19 cellular contexts compared by ENCODE assay signal in genomic region chr20:3904857-3905256, GRCh38. TPM values are rescaled to one million over a fixed set of nuclear protein-coding genes. Genes with fewer than 3 reads are reported as not detected.
DNase-seq lines count a peak whose midpoint lies in the region; ATAC-seq and TF ChIP-seq lines count a peak whose summit lies in the region.
"Had no signal": no experiment of that assay in that cellular context is flagged by ENCODE, and none has a peak within 500 bp of the region (broad histone marks: within the 10 kb centered on the region; RNA-seq: fewer than 3 reads in every experiment).

No MANE protein-coding gene starts in this region.

- no peak for TF ChIP-seq CTCF in CD14-positive monocyte (IDR thresholded peaks at IDR 0.05)
- TF ChIP-seq CTCF in CD8-positive, alpha-beta T cell (IDR thresholded peaks at IDR 0.05), result no peak

- no peak for DNase-seq in CD14-positive monocyte (ENCODE audit: low spot score)
- no peak for DNase-seq in CD8-positive, alpha-beta T cell
- DNase-seq in activated T-helper 2 cell treated with anti-CD3 and anti-CD28 coated beads, Interferon-gamma antibody, Interleukin-2, Interleukin-4, amounts not matched to agents 10 μg/mL and 5 μg/mL and 100 μg/mL, durations not matched to agents 14 hours and 24 hours and 36 hours (ENCODE audit: low spot score), result no peak
- no peak for DNase-seq in naive thymus-derived CD4-positive, alpha-beta T cell
- DNase-seq in CD1c-positive myeloid dendritic cell (ENCODE audit: extremely low spot score), result no peak
- DNase-seq in occipital lobe (lab: John Stamatoyannopoulos, UW), result no peak
- DNase-seq: activated gamma-delta T cell; cortex of kidney; DMS79; KG1; NCI-H69; posterior cingulate gyrus; stimulated activated CD4-positive, alpha-beta T cell treated with anti-CD3 and anti-CD28 coated beads, Interleukin-4, amount 100 ng/mL, for 24 hours had no signal

- no peak overlapping the region for H3K27ac ChIP-seq in CD8-positive, alpha-beta T cell (ENCODE audit: low read depth, low read length)
- H3K27ac ChIP-seq in naive thymus-derived CD4-positive, alpha-beta T cell (ENCODE audit: low read depth, low read length), result no peak overlapping the region
- H3K27ac ChIP-seq: BLaER1, epithelial cell of prostate had no signal

- H3K27me3 ChIP-seq in CD8-positive, alpha-beta T cell (ENCODE audit: insufficient read depth, low read length), result no peaks in the 10 kb centered on the region
- H3K27me3 ChIP-seq in naive thymus-derived CD4-positive, alpha-beta T cell (ENCODE audit: control insufficient read depth in 2 of 2, insufficient read depth in 2 of 2, low read length in 2 of 2), result no peaks in the 10 kb centered on the region
- H3K27me3 ChIP-seq: BLaER1 had no signal

- peaks cover 8% of the 10 kb centered on the region for H3K36me3 ChIP-seq in CD8-positive, alpha-beta T cell (ENCODE audit: insufficient read depth, low read length)
- peaks cover 0 to 21% (median 2%) of the 10 kb centered on the region in 3 experiments for H3K36me3 ChIP-seq in naive thymus-derived CD4-positive, alpha-beta T cell (ENCODE audit: control insufficient read depth in 2 of 3, insufficient read depth in 3 of 3, low read length in 3 of 3)

- CTCF ChIA-PET in CD8-positive, alpha-beta T cell (lab: Charles Lee), result interaction anchor here (1.6 kb wide), 1 partner anchor 50 kb away, joined by 7 read pairs; no protein-coding TSS in a partner anchor
- CTCF ChIA-PET in naive thymus-derived CD4-positive, alpha-beta T cell (lab: Charles Lee), result interaction anchor here (0.5 kb wide), 1 partner anchor 133 kb away, joined by 4 read pairs; no protein-coding TSS in a partner anchor

- no peaks in the 10 kb centered on the region for H3K9me3 Mint-ChIP-seq in CD14-positive monocyte
- H3K9me3 Mint-ChIP-seq in CD8-positive, alpha-beta T cell, result no peaks in the 10 kb centered on the region
- H3K9me3 Mint-ChIP-seq in activated T-helper 2 cell treated with anti-CD3 and anti-CD28 coated beads, Interferon-gamma antibody, Interleukin-2, Interleukin-4, amounts not matched to agents 10 μg/mL and 5 μg/mL and 100 μg/mL, durations not matched to agents 14 hours and 24 hours and 36 hours, result no peaks in the 10 kb centered on the region
- H3K9me3 Mint-ChIP-seq in naive thymus-derived CD4-positive, alpha-beta T cell, result peaks cover 0 to under 1% (median 0%) of the 10 kb centered on the region in 11 donors

- no peak overlapping the region for H3K4me3 ChIP-seq in CD8-positive, alpha-beta T cell (ENCODE audit: low read depth, low read length)
- no peak overlapping the region for H3K4me3 ChIP-seq in naive thymus-derived CD4-positive, alpha-beta T cell (ENCODE audit: low read length)
- H3K4me3 ChIP-seq: BLaER1, HAP-1, thoracic aorta had no signal

- intact Hi-C loops in CD14-positive monocyte (cut with micrococcal nuclease), result loop anchor here in 1 of 2 donors (5.0 kb wide), 1 partner anchor 182 kb away; no protein-coding TSS in a partner anchor
- intact Hi-C loops in CD8-positive, alpha-beta T cell (cut with DNase I, micrococcal nuclease), result loop anchor here in 1 of 2 experiments (10.0 kb wide), 1 partner anchor 50 kb away; no protein-coding TSS in a partner anchor
- intact Hi-C loops in activated T-helper 2 cell treated with anti-CD3 and anti-CD28 coated beads, Interferon-gamma antibody, Interleukin-2, Interleukin-4, amounts not matched to agents 10 μg/mL and 5 μg/mL and 100 μg/mL, durations not matched to agents 14 hours and 24 hours and 36 hours (cut with micrococcal nuclease), result no loop called here
- intact Hi-C loops in naive thymus-derived CD4-positive, alpha-beta T cell (cut with micrococcal nuclease), result loop anchor here in 1 of 2 donors (5.0 kb wide), 1 partner anchor 177 kb away; no protein-coding TSS in a partner anchor

- peaks cover 0 to 2% (median 0%) of the 10 kb centered on the region in 3 donors for H3K27me3 Mint-ChIP-seq in CD14-positive monocyte (ENCODE audit: low read depth in 3 of 3)
- no peaks in the 10 kb centered on the region for H3K27me3 Mint-ChIP-seq in CD8-positive, alpha-beta T cell (ENCODE audit: low read depth)
- H3K27me3 Mint-ChIP-seq in activated T-helper 2 cell treated with anti-CD3 and anti-CD28 coated beads, Interferon-gamma antibody, Interleukin-2, Interleukin-4, amounts not matched to agents 10 μg/mL and 5 μg/mL and 100 μg/mL, durations not matched to agents 14 hours and 24 hours and 36 hours (ENCODE audit: low read depth), result no peaks in the 10 kb centered on the region
- H3K27me3 Mint-ChIP-seq in naive thymus-derived CD4-positive, alpha-beta T cell, result no peaks in the 10 kb centered on the region

- peak overlapping the region in 4 of 7 donors; percentile 7 to 61 (median 43) for H3K27ac Mint-ChIP-seq in CD14-positive monocyte
- H3K27ac Mint-ChIP-seq in CD8-positive, alpha-beta T cell, result peak overlapping the region; percentile 77
- H3K27ac Mint-ChIP-seq in activated T-helper 2 cell treated with anti-CD3 and anti-CD28 coated beads, Interferon-gamma antibody, Interleukin-2, Interleukin-4, amounts not matched to agents 10 μg/mL and 5 μg/mL and 100 μg/mL, durations not matched to agents 14 hours and 24 hours and 36 hours, result peak overlapping the region; percentile 67
- peak overlapping the region in 7 of 9 donors; percentile 14 to 88 (median 58) for H3K27ac Mint-ChIP-seq in naive thymus-derived CD4-positive, alpha-beta T cell

- no peak for ATAC-seq in CD8-positive, alpha-beta T cell
- no peak for ATAC-seq in naive thymus-derived CD4-positive, alpha-beta T cell
- no peak for ATAC-seq in HG03442 (IDR thresholded peaks at IDR 0.05; ENCODE audit: unreplicated experiment)
- ATAC-seq: SK-N-SH treated with all-trans-retinoic acid at 6 μM for 48 hours had no signal

- H3K36me3 Mint-ChIP-seq in CD14-positive monocyte, result peaks cover 24 to 31% of the 10 kb centered on the region in 2 donors
- peaks cover 26% of the 10 kb centered on the region for H3K36me3 Mint-ChIP-seq in CD8-positive, alpha-beta T cell
- peaks cover 48% of the 10 kb centered on the region for H3K36me3 Mint-ChIP-seq in activated T-helper 2 cell treated with anti-CD3 and anti-CD28 coated beads, Interferon-gamma antibody, Interleukin-2, Interleukin-4, amounts not matched to agents 10 μg/mL and 5 μg/mL and 100 μg/mL, durations not matched to agents 14 hours and 24 hours and 36 hours (ENCODE audit: low read depth)
- H3K36me3 Mint-ChIP-seq in naive thymus-derived CD4-positive, alpha-beta T cell, result peaks cover 0 to 16% (median 9%) of the 10 kb centered on the region in 5 donors

- no peak overlapping the region for H3K4me3 Mint-ChIP-seq in CD14-positive monocyte
- no peak overlapping the region for H3K4me3 Mint-ChIP-seq in CD8-positive, alpha-beta T cell
- no peak overlapping the region for H3K4me3 Mint-ChIP-seq in activated T-helper 2 cell treated with anti-CD3 and anti-CD28 coated beads, Interferon-gamma antibody, Interleukin-2, Interleukin-4, amounts not matched to agents 10 μg/mL and 5 μg/mL and 100 μg/mL, durations not matched to agents 14 hours and 24 hours and 36 hours (ENCODE audit: low read depth)
- H3K4me3 Mint-ChIP-seq in naive thymus-derived CD4-positive, alpha-beta T cell, result peak overlapping the region in 6 of 10 donors; percentile 2 to 61 (median 16)

- POLR2A ChIA-PET in CD8-positive, alpha-beta T cell (lab: Charles Lee), result no interaction called here
- POLR2A ChIA-PET in naive thymus-derived CD4-positive, alpha-beta T cell (lab: Charles Lee), result no interaction called here

- H3K9me3 ChIP-seq in CD8-positive, alpha-beta T cell (ENCODE audit: low read length), result no peaks in the 10 kb centered on the region
- no peaks in the 10 kb centered on the region for H3K9me3 ChIP-seq in naive thymus-derived CD4-positive, alpha-beta T cell (ENCODE audit: control insufficient read depth in 2 of 3, low read length in 3 of 3)
- H3K9me3 ChIP-seq: BLaER1, HAP-1, thoracic aorta had no signal

- peaks cover 50% of the 10 kb centered on the region for H3K4me1 ChIP-seq in CD8-positive, alpha-beta T cell (ENCODE audit: insufficient read depth, low read length)
- H3K4me1 ChIP-seq in naive thymus-derived CD4-positive, alpha-beta T cell (ENCODE audit: control insufficient read depth in 2 of 2, insufficient read depth in 2 of 2, low read length in 2 of 2), result peaks cover 17 to 35% of the 10 kb centered on the region in 2 donors

- peaks cover 66% of the 10 kb centered on the region for H3K4me1 Mint-ChIP-seq in CD14-positive monocyte
- peaks cover 76% of the 10 kb centered on the region for H3K4me1 Mint-ChIP-seq in CD8-positive, alpha-beta T cell (ENCODE audit: low read depth)
- peaks cover 40% of the 10 kb centered on the region for H3K4me1 Mint-ChIP-seq in activated T-helper 2 cell treated with anti-CD3 and anti-CD28 coated beads, Interferon-gamma antibody, Interleukin-2, Interleukin-4, amounts not matched to agents 10 μg/mL and 5 μg/mL and 100 μg/mL, durations not matched to agents 14 hours and 24 hours and 36 hours (ENCODE audit: low read depth)
- peaks cover 35 to 81% (median 70%) of the 10 kb centered on the region in 7 donors for H3K4me1 Mint-ChIP-seq in naive thymus-derived CD4-positive, alpha-beta T cell

RNA-seq across cellular contexts. Expression of gene PANK2, which starts 15.7 kb away (rescaled TPM):
- 10 to 100 TPM; 48.0 to 65.7 TPM for polyA plus RNA-seq in CD14-positive monocyte
- total RNA-seq in CD8-positive, alpha-beta T cell, result 10 to 100 TPM; 44.2 to 53.5 TPM
- 49.2 and 51.4 TPM in 2 replicates for total RNA-seq in activated T-helper 2 cell treated with anti-CD3 and anti-CD28 coated beads, Interferon-gamma antibody, Interleukin-2, Interleukin-4, amounts not matched to agents 10 μg/mL and 5 μg/mL and 100 μg/mL, durations not matched to agents 14 hours and 24 hours and 36 hours
- total RNA-seq in naive thymus-derived CD4-positive, alpha-beta T cell, result 10 to 100 TPM; 42.4 to 69.7 (median 59.1) TPM
- 10 to 100 TPM; 39.0 to 46.9 TPM for polyA plus RNA-seq in naive thymus-derived CD4-positive, alpha-beta T cell
- 61.6 TPM for total RNA-seq in occipital lobe

RNA-seq across cellular contexts. Expression of gene MAVS, which starts 58.2 kb away (rescaled TPM):
- polyA plus RNA-seq in CD14-positive monocyte, result 1 to 10 TPM; 1.8 to 3.2 TPM
- 10 to 100 TPM in 1 of 2 experiments, 1 to 10 TPM in 1; 10.0 to 10.5 TPM for total RNA-seq in CD8-positive, alpha-beta T cell
- total RNA-seq in activated T-helper 2 cell treated with anti-CD3 and anti-CD28 coated beads, Interferon-gamma antibody, Interleukin-2, Interleukin-4, amounts not matched to agents 10 μg/mL and 5 μg/mL and 100 μg/mL, durations not matched to agents 14 hours and 24 hours and 36 hours, result 41.0 and 43.5 TPM in 2 replicates
- 10 to 100 TPM; 23.3 to 49.9 (median 41.5) TPM for total RNA-seq in naive thymus-derived CD4-positive, alpha-beta T cell
- 10 to 100 TPM in 1 of 2 donors, 1 to 10 TPM in 1; 3.5 to 10.1 TPM for polyA plus RNA-seq in naive thymus-derived CD4-positive, alpha-beta T cell
- 8.0 TPM for total RNA-seq in occipital lobe

Comparison
In these comparisons a context has a peak if more than half of its experiments do, and no peak if none do; other contexts are left out.
1. H3K4me3 Mint-ChIP-seq: peak in naive thymus-derived CD4-positive, alpha-beta T cell (6 of 10); none in CD14-positive monocyte (0 of 2), CD8-positive, alpha-beta T cell (single experiment) and activated T-helper 2 cell treated with anti-CD3 and anti-CD28 coated beads, Interferon-gamma antibody, Interleukin-2, Interleukin-4, amounts not matched to agents 10 μg/mL and 5 μg/mL and 100 μg/mL, durations not matched to agents 14 hours and 24 hours and 36 hours (single experiment).
2. Peak in every context shown above with its lines, with median percentiles within 50 percentile points of each other: H3K27ac Mint-ChIP-seq.